18 cellular contexts compared by ENCODE assay signal in genomic region chr2:241071677-241072111, GRCh38. TPM values are rescaled to one million over a fixed set of nuclear protein-coding genes. Genes with fewer than 3 reads are reported as not detected.
DNase-seq lines count a peak whose midpoint lies in the region; ATAC-seq and TF ChIP-seq lines count a peak whose summit lies in the region.
"Had no signal": no experiment of that assay in that cellular context is flagged by ENCODE, and none has a peak within 500 bp of the region (broad histone marks: within the 10 kb centered on the region; RNA-seq: fewer than 3 reads in every experiment).

No MANE protein-coding gene starts in this region.

- dilution Hi-C loops in IMR-90 (cut with HindIII; ENCODE audit: low sequenced_read_pairs, unreplicated experiment), result no loop called here

- no TSS peak for BruUV-seq in IMR-90 (replicated peaks; lab: Mats Ljungman, UMichigan)

- H3K36me3 ChIP-seq in IMR-90 (ENCODE audit: control insufficient read depth, insufficient read depth, low read length), result peaks cover 47% of the 10 kb centered on the region; the same call in 1 of the 2 replicates

- H3K27me3 ChIP-seq in IMR-90 (ENCODE audit: control insufficient read depth, insufficient read depth, low read length), result no peaks in the 10 kb centered on the region
- H3K27me3 ChIP-seq: BLaER1 treated with 17β-estradiol and CSF1 and Interleukin-3, amounts not matched to agents 10 nM and 100 nM had no signal

- peak overlapping the region; percentile 24 for H2AK9ac ChIP-seq in IMR-90 (replicated peaks; ENCODE audit: low read depth, low read length, poor library complexity)

- H3K14ac ChIP-seq in IMR-90 (replicated peaks; ENCODE audit: low read depth, low read length), result no peak overlapping the region

- H3K18ac ChIP-seq in IMR-90 (ENCODE audit: low read depth, low read length), result no peak overlapping the region

- no peak overlapping the region for H3K4ac ChIP-seq in IMR-90 (ENCODE audit: low read depth, low read length)

- no peak overlapping the region for H3K4me2 ChIP-seq in IMR-90 (ENCODE audit: low read depth, low read length)
- H3K4me2 ChIP-seq: BLaER1 treated with 17β-estradiol and CSF1 and Interleukin-3, amounts not matched to agents 10 nM and 100 nM; GM23338 had no signal

- H3K27ac Mint-ChIP-seq in activated CD8-positive, alpha-beta memory T cell treated with anti-CD3 and anti-CD28 coated beads, Interleukin-2, amount 10 ng/mL, durations not matched to agents 7 days and 5 days, result no peak overlapping the region
- no peak overlapping the region for H3K27ac Mint-ChIP-seq in type B pancreatic cell
- no peak overlapping the region for H3K27ac Mint-ChIP-seq in activated T-helper 2 cell treated with anti-CD3 and anti-CD28 coated beads, Interferon-gamma antibody, Interleukin-2, Interleukin-4, amounts not matched to agents 10 μg/mL and 5 μg/mL and 100 μg/mL, durations not matched to agents 14 hours and 24 hours and 36 hours
- H3K27ac Mint-ChIP-seq: B cell; CD8-positive, alpha-beta T cell; HFFc6 had no signal

- no peak overlapping the region for H2BK120ac ChIP-seq in IMR-90 (ENCODE audit: low read depth, low read length)

- H3K4me3 Mint-ChIP-seq in activated CD8-positive, alpha-beta memory T cell treated with anti-CD3 and anti-CD28 coated beads, Interleukin-2, amount 10 ng/mL, durations not matched to agents 7 days and 5 days, result no peak overlapping the region
- H3K4me3 Mint-ChIP-seq in type B pancreatic cell, result no peak overlapping the region
- no peak overlapping the region for H3K4me3 Mint-ChIP-seq in activated T-helper 2 cell treated with anti-CD3 and anti-CD28 coated beads, Interferon-gamma antibody, Interleukin-2, Interleukin-4, amounts not matched to agents 10 μg/mL and 5 μg/mL and 100 μg/mL, durations not matched to agents 14 hours and 24 hours and 36 hours (ENCODE audit: low read depth)
- H3K4me3 Mint-ChIP-seq: B cell; CD8-positive, alpha-beta T cell; GM23338; HFFc6 had no signal

- no peaks in the 10 kb centered on the region for H3K9me3 Mint-ChIP-seq in activated CD8-positive, alpha-beta memory T cell treated with anti-CD3 and anti-CD28 coated beads, Interleukin-2, amount 10 ng/mL, durations not matched to agents 7 days and 5 days (ENCODE audit: low read depth)
- H3K9me3 Mint-ChIP-seq in type B pancreatic cell, result no peaks in the 10 kb centered on the region
- H3K9me3 Mint-ChIP-seq in activated T-helper 2 cell treated with anti-CD3 and anti-CD28 coated beads, Interferon-gamma antibody, Interleukin-2, Interleukin-4, amounts not matched to agents 10 μg/mL and 5 μg/mL and 100 μg/mL, durations not matched to agents 14 hours and 24 hours and 36 hours, result no peaks in the 10 kb centered on the region
- H3K9me3 Mint-ChIP-seq: CD8-positive, alpha-beta T cell; GM23338; HFFc6 had no signal

- CTCF ChIA-PET in activated CD8-positive, alpha-beta memory T cell treated with anti-CD3 and anti-CD28 coated beads, Interleukin-2, amount 10 ng/mL, durations not matched to agents 7 days and 5 days (lab: Charles Lee), result no interaction called here
- CTCF ChIA-PET in IMR-90 (lab: Yijun Ruan, JAX), result no interaction called here

- H4K20me1 ChIP-seq in IMR-90 (ENCODE audit: insufficient read depth, low read length), result no peaks in the 10 kb centered on the region

- H2BK5ac ChIP-seq in IMR-90 (ENCODE audit: low read depth, low read length, poor library complexity, severe bottlenecking), result no peak overlapping the region

- no peak overlapping the region for H2BK15ac ChIP-seq in IMR-90 (ENCODE audit: low read depth, low read length)

- no peak for TF ChIP-seq RAD21 in IMR-90 (IDR thresholded peaks at IDR 0.05; ENCODE audit: low read length)

- H4K91ac ChIP-seq in IMR-90 (ENCODE audit: insufficient read depth, low read depth, low read length), result no peak overlapping the region

- 82% methylated on average over 8 of the region's 25 CpGs; no CpG with 5 or more reads in 1 of the 2 experiments for WGBS in IMR-90 (ENCODE audit: extremely low coverage in 2 of 2, insufficient read length in 1 of 2), 2 experiments

- H3K79me1 ChIP-seq in IMR-90 (ENCODE audit: low read depth in 1 of 2, low read length in 2 of 2), result no peaks in the 10 kb centered on the region

- no peak overlapping the region for H2AK5ac ChIP-seq in IMR-90 (ENCODE audit: low read depth, low read length)

- H3K4me3 ChIP-seq in IMR-90 (ENCODE audit: insufficient read depth, low read depth, low read length), result no peak overlapping the region
- H3K4me3 ChIP-seq: BLaER1 treated with 17β-estradiol and CSF1 and Interleukin-3, amounts not matched to agents 10 nM and 100 nM; GM23338 had no signal

- no peaks in the 10 kb centered on the region for H3K9me1 ChIP-seq in IMR-90 (ENCODE audit: insufficient read depth, low read length)

- H4K8ac ChIP-seq in IMR-90 (ENCODE audit: low read depth in 2 of 2, low read length in 2 of 2), result no peak overlapping the region

- DNase-seq in activated CD8-positive, alpha-beta memory T cell treated with anti-CD3 and anti-CD28 coated beads, Interleukin-2, amount 10 ng/mL, durations not matched to agents 7 days and 5 days, result peak; percentile 39
- no peak for DNase-seq in activated CD8-positive, alpha-beta memory T cell treated with anti-CD3 and anti-CD28 coated beads, Interleukin-2, amount 50 U/mL, for 48 hours
- DNase-seq in IMR-90 (no peak), islet precursor cell (peak; percentile 50), type B pancreatic cell (ENCODE audit: extremely low spot score, unreplicated experiment) (peak; percentile 69), EL (no peak)
- no peak for DNase-seq in activated T-helper 2 cell treated with anti-CD3 and anti-CD28 coated beads, Interferon-gamma antibody, Interleukin-2, Interleukin-4, amounts not matched to agents 10 μg/mL and 5 μg/mL and 100 μg/mL, durations not matched to agents 14 hours and 24 hours and 36 hours (ENCODE audit: low spot score)
- DNase-seq: Calu3, DMS 273 treated with DMSO at 0.1 percent for 48 hours, DMS53, DND-41, HFFc6 had no signal

- no peaks in the 10 kb centered on the region for H3K27me3 Mint-ChIP-seq in activated CD8-positive, alpha-beta memory T cell treated with anti-CD3 and anti-CD28 coated beads, Interleukin-2, amount 10 ng/mL, durations not matched to agents 7 days and 5 days
- H3K27me3 Mint-ChIP-seq in type B pancreatic cell, result no peaks in the 10 kb centered on the region
- H3K27me3 Mint-ChIP-seq in activated T-helper 2 cell treated with anti-CD3 and anti-CD28 coated beads, Interferon-gamma antibody, Interleukin-2, Interleukin-4, amounts not matched to agents 10 μg/mL and 5 μg/mL and 100 μg/mL, durations not matched to agents 14 hours and 24 hours and 36 hours (ENCODE audit: low read depth), result no peaks in the 10 kb centered on the region
- H3K27me3 Mint-ChIP-seq: B cell had no signal

- no peak overlapping the region for H4K5ac ChIP-seq in IMR-90 (ENCODE audit: low read depth, low read length)

- H3K56ac ChIP-seq in IMR-90 (ENCODE audit: extremely low read depth, insufficient read depth, low read length), result no peak overlapping the region

- H3K36me3 Mint-ChIP-seq in activated CD8-positive, alpha-beta memory T cell treated with anti-CD3 and anti-CD28 coated beads, Interleukin-2, amount 10 ng/mL, durations not matched to agents 7 days and 5 days, result no peaks in the 10 kb centered on the region
- peaks cover 10% of the 10 kb centered on the region for H3K36me3 Mint-ChIP-seq in type B pancreatic cell
- H3K36me3 Mint-ChIP-seq in activated T-helper 2 cell treated with anti-CD3 and anti-CD28 coated beads, Interferon-gamma antibody, Interleukin-2, Interleukin-4, amounts not matched to agents 10 μg/mL and 5 μg/mL and 100 μg/mL, durations not matched to agents 14 hours and 24 hours and 36 hours (ENCODE audit: low read depth), result peaks cover 11% of the 10 kb centered on the region

- in situ Hi-C loops in IMR-90 (cut with MboI; ENCODE audit: low sequenced_read_pairs), result loop anchor here (10.0 kb wide), 1 partner anchor 217 kb away; no protein-coding TSS in a partner anchor

- H3K4me1 ChIP-seq in IMR-90 (ENCODE audit: control insufficient read depth, insufficient read depth, low read length), result no peaks in the 10 kb centered on the region

- no peaks in the 10 kb centered on the region for H3K9me3 ChIP-seq in IMR-90 (ENCODE audit: control insufficient read depth, insufficient read depth, low read length)
- H3K9me3 ChIP-seq: BLaER1 treated with 17β-estradiol and CSF1 and Interleukin-3, amounts not matched to agents 10 nM and 100 nM had no signal

- no peak overlapping the region for H2AFZ ChIP-seq in IMR-90 (replicated peaks; ENCODE audit: low read length, poor library complexity)
- H2AFZ ChIP-seq: GM23338 had no signal

- H3K23ac ChIP-seq in IMR-90 (ENCODE audit: low read depth, low read length), result no peak overlapping the region

- POLR2A ChIA-PET in IMR-90 (lab: Charles Lee; ENCODE audit: unreplicated experiment), result no interaction called here

- no peaks in the 10 kb centered on the region for H3K4me1 Mint-ChIP-seq in activated CD8-positive, alpha-beta memory T cell treated with anti-CD3 and anti-CD28 coated beads, Interleukin-2, amount 10 ng/mL, durations not matched to agents 7 days and 5 days
- peaks cover 7% of the 10 kb centered on the region for H3K4me1 Mint-ChIP-seq in type B pancreatic cell (ENCODE audit: unreplicated experiment)
- H3K4me1 Mint-ChIP-seq in activated T-helper 2 cell treated with anti-CD3 and anti-CD28 coated beads, Interferon-gamma antibody, Interleukin-2, Interleukin-4, amounts not matched to agents 10 μg/mL and 5 μg/mL and 100 μg/mL, durations not matched to agents 14 hours and 24 hours and 36 hours (ENCODE audit: low read depth), result no peaks in the 10 kb centered on the region
- H3K4me1 Mint-ChIP-seq: B cell had no signal

- TF ChIP-seq CTCF in IMR-90 (conservative IDR thresholded peaks at IDR 0.05; ENCODE audit: low read depth, low read length) (no peak), type B pancreatic cell (conservative IDR thresholded peaks at IDR 0.05) (no peak)

- intact Hi-C loops in IMR-90 (cut with micrococcal nuclease), result no loop called here
- intact Hi-C loops in activated T-helper 2 cell treated with anti-CD3 and anti-CD28 coated beads, Interferon-gamma antibody, Interleukin-2, Interleukin-4, amounts not matched to agents 10 μg/mL and 5 μg/mL and 100 μg/mL, durations not matched to agents 14 hours and 24 hours and 36 hours (cut with micrococcal nuclease), result no loop called here

- H3K27ac ChIP-seq in IMR-90 (ENCODE audit: insufficient read depth, low read length), result no peak overlapping the region
- H3K27ac ChIP-seq: BLaER1 treated with 17β-estradiol and CSF1 and Interleukin-3, amounts not matched to agents 10 nM and 100 nM had no signal

- no peak for TF ChIP-seq POLR2A in IMR-90 (IDR thresholded peaks at IDR 0.05; ENCODE audit: low read depth, low read length)

- H2BK20ac ChIP-seq in IMR-90 (ENCODE audit: low read depth, low read length), result no peak overlapping the region

- H3K9ac ChIP-seq in IMR-90 (ENCODE audit: low read depth, low read length), result no peak overlapping the region
- H3K9ac ChIP-seq: BLaER1 treated with 17β-estradiol and CSF1 and Interleukin-3, amounts not matched to agents 10 nM and 100 nM had no signal

- no peak for ATAC-seq in activated CD8-positive, alpha-beta memory T cell treated with anti-CD3 and anti-CD28 coated beads, Interleukin-2, amount 10 ng/mL, durations not matched to agents 7 days and 5 days
- no peak for ATAC-seq in IMR-90 (ENCODE audit: low read depth)
- no peak for ATAC-seq in GM18907 (IDR thresholded peaks at IDR 0.05; ENCODE audit: unreplicated experiment)
- ATAC-seq: CD8-positive, alpha-beta T cell; GM23338; HCT116 had no signal

RNA-seq across cellular contexts. Expression of gene MTERF4, which starts 30.4 kb away (rescaled TPM):
- 10 to 100 TPM; 31.5 to 33.0 TPM for total RNA-seq in activated CD8-positive, alpha-beta memory T cell treated with anti-CD3 and anti-CD28 coated beads, Interleukin-2, amount 10 ng/mL, durations not matched to agents 7 days and 5 days
- 33.3 and 36.9 TPM in 2 replicates for total RNA-seq in IMR-90 (2012; rRNA removed)
- polyA plus RNA-seq in IMR-90 (2012; rRNA removed), result 21.5 and 26.6 TPM in 2 replicates
- 15.8 and 21.3 TPM in 2 replicates for polyA plus RNA-seq in IMR-90 (2012; cell fraction: cytosol; rRNA removed)
- 57.1 and 104 TPM in 2 replicates for polyA plus RNA-seq in IMR-90 (2012; cell fraction: nucleus; rRNA removed; ENCODE audit: low replicate concordance)
- total RNA-seq in type B pancreatic cell (ENCODE audit: low replicate concordance), result 38.9 and 46.3 TPM in 2 replicates
- total RNA-seq in activated T-helper 2 cell treated with anti-CD3 and anti-CD28 coated beads, Interferon-gamma antibody, Interleukin-2, Interleukin-4, amounts not matched to agents 10 μg/mL and 5 μg/mL and 100 μg/mL, durations not matched to agents 14 hours and 24 hours and 36 hours, result 34.4 and 35.4 TPM in 2 replicates

Comparison
In these comparisons a context has a peak if more than half of its experiments do, and no peak if none do; other contexts are left out.
1. DNase-seq: peak in activated CD8-positive, alpha-beta memory T cell treated with anti-CD3 and anti-CD28 coated beads, Interleukin-2, amount 10 ng/mL, durations not matched to agents 7 days and 5 days (single experiment), islet precursor cell (single experiment) and type B pancreatic cell (single experiment); none in activated CD8-positive, alpha-beta memory T cell treated with anti-CD3 and anti-CD28 coated beads, Interleukin-2, amount 50 U/mL, for 48 hours (single experiment), IMR-90 (single experiment), activated T-helper 2 cell treated with anti-CD3 and anti-CD28 coated beads, Interferon-gamma antibody, Interleukin-2, Interleukin-4, amounts not matched to agents 10 μg/mL and 5 μg/mL and 100 μg/mL, durations not matched to agents 14 hours and 24 hours and 36 hours (single experiment) and EL (single experiment).